1 cellular context compared by ENCODE assay signal in the genomic region with DNA sequence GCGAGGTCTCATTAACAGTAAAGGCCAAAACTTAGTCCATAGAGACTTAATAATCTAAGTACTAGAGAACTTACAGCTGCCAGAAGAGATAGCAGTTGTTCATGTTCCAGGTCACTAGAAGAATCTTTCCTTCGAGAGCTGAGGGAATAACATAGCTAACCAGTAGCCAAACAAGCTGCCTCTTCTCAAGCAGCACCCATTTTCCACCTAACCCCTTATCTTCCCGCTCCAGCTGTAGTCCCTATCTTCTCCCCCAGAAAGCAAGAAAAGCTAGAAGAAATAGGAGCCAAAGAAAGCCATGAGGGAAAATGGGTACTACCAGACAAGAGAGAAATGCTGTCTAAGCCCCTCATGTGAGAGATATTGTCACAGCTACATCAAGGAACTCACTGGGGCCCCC.
TF ChIP-seq lines count a peak whose summit lies in the region.

No MANE protein-coding gene starts in this region.

TF ChIP-seq in K562, 482 proteins besides CTCF, POLR2A, EP300 and RAD21 (continued from another document and continues in another):
- TF ChIP-seq, protein P1, sequence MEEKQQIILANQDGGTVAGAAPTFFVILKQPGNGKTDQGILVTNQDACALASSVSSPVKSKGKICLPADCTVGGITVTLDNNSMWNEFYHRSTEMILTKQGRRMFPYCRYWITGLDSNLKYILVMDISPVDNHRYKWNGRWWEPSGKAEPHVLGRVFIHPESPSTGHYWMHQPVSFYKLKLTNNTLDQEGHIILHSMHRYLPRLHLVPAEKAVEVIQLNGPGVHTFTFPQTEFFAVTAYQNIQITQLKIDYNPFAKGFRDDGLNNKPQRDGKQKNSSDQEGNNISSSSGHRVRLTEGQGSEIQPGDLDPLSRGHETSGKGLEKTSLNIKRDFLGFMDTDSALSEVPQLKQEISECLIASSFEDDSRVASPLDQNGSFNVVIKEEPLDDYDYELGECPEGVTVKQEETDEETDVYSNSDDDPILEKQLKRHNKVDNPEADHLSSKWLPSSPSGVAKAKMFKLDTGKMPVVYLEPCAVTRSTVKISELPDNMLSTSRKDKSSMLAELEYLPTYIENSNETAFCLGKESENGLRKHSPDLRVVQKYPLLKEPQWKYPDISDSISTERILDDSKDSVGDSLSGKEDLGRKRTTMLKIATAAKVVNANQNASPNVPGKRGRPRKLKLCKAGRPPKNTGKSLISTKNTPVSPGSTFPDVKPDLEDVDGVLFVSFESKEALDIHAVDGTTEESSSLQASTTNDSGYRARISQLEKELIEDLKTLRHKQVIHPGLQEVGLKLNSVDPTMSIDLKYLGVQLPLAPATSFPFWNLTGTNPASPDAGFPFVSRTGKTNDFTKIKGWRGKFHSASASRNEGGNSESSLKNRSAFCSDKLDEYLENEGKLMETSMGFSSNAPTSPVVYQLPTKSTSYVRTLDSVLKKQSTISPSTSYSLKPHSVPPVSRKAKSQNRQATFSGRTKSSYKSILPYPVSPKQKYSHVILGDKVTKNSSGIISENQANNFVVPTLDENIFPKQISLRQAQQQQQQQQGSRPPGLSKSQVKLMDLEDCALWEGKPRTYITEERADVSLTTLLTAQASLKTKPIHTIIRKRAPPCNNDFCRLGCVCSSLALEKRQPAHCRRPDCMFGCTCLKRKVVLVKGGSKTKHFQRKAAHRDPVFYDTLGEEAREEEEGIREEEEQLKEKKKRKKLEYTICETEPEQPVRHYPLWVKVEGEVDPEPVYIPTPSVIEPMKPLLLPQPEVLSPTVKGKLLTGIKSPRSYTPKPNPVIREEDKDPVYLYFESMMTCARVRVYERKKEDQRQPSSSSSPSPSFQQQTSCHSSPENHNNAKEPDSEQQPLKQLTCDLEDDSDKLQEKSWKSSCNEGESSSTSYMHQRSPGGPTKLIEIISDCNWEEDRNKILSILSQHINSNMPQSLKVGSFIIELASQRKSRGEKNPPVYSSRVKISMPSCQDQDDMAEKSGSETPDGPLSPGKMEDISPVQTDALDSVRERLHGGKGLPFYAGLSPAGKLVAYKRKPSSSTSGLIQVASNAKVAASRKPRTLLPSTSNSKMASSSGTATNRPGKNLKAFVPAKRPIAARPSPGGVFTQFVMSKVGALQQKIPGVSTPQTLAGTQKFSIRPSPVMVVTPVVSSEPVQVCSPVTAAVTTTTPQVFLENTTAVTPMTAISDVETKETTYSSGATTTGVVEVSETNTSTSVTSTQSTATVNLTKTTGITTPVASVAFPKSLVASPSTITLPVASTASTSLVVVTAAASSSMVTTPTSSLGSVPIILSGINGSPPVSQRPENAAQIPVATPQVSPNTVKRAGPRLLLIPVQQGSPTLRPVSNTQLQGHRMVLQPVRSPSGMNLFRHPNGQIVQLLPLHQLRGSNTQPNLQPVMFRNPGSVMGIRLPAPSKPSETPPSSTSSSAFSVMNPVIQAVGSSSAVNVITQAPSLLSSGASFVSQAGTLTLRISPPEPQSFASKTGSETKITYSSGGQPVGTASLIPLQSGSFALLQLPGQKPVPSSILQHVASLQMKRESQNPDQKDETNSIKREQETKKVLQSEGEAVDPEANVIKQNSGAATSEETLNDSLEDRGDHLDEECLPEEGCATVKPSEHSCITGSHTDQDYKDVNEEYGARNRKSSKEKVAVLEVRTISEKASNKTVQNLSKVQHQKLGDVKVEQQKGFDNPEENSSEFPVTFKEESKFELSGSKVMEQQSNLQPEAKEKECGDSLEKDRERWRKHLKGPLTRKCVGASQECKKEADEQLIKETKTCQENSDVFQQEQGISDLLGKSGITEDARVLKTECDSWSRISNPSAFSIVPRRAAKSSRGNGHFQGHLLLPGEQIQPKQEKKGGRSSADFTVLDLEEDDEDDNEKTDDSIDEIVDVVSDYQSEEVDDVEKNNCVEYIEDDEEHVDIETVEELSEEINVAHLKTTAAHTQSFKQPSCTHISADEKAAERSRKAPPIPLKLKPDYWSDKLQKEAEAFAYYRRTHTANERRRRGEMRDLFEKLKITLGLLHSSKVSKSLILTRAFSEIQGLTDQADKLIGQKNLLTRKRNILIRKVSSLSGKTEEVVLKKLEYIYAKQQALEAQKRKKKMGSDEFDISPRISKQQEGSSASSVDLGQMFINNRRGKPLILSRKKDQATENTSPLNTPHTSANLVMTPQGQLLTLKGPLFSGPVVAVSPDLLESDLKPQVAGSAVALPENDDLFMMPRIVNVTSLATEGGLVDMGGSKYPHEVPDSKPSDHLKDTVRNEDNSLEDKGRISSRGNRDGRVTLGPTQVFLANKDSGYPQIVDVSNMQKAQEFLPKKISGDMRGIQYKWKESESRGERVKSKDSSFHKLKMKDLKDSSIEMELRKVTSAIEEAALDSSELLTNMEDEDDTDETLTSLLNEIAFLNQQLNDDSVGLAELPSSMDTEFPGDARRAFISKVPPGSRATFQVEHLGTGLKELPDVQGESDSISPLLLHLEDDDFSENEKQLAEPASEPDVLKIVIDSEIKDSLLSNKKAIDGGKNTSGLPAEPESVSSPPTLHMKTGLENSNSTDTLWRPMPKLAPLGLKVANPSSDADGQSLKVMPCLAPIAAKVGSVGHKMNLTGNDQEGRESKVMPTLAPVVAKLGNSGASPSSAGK (IDR thresholded peaks at IDR 0.05) = no peak
- TF ChIP-seq, protein P2, sequence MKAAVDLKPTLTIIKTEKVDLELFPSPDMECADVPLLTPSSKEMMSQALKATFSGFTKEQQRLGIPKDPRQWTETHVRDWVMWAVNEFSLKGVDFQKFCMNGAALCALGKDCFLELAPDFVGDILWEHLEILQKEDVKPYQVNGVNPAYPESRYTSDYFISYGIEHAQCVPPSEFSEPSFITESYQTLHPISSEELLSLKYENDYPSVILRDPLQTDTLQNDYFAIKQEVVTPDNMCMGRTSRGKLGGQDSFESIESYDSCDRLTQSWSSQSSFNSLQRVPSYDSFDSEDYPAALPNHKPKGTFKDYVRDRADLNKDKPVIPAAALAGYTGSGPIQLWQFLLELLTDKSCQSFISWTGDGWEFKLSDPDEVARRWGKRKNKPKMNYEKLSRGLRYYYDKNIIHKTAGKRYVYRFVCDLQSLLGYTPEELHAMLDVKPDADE (conservative IDR thresholded peaks at IDR 0.05; ENCODE audit: control insufficient read depth, low read depth, low read length) = no peak
- TF ChIP-seq SLC30A9 (CRISPR knock-in tag; IDR thresholded peaks at IDR 0.05) (no peak), ZNF24 (IDR thresholded peaks at IDR 0.05) (no peak), ZEB2 (IDR thresholded peaks at IDR 0.05) (no peak), HDAC3 (IDR thresholded peaks at IDR 0.05; ENCODE audit: borderline replicate concordance, partially characterized antibody) (no peak), IFI16 (CRISPR knock-in tag; IDR thresholded peaks at IDR 0.05) (no peak), NFYB (IDR thresholded peaks at IDR 0.05; ENCODE audit: extremely low read depth, insufficient read length) (no peak), CCNT2 (IDR thresholded peaks at IDR 0.05; ENCODE audit: borderline replicate concordance, extremely low read depth, insufficient read length, low read depth, low read length) (peak; percentile 34), MTA1 (IDR thresholded peaks at IDR 0.05; ENCODE audit: borderline replicate concordance) (no peak), ETV1 (tag; conservative IDR thresholded peaks at IDR 0.05; ENCODE audit: low read depth) (no peak), POLR2AphosphoS5 (IDR thresholded peaks at IDR 0.05; ENCODE audit: control insufficient read depth, insufficient read depth, low read depth, low read length) (0 out of 2 replicates have a peak, but pooled peaks have one; percentile 38), ZNF121 (CRISPR knock-in tag; conservative IDR thresholded peaks at IDR 0.05) (no peak), SP1 (CRISPR knock-in tag; IDR thresholded peaks at IDR 0.05) (no peak), STAT5A (IDR thresholded peaks at IDR 0.05; ENCODE audit: borderline replicate concordance, low read length) (0 out of 2 replicates have a peak, but pooled peaks have one; percentile 13), ZNF184 (CRISPR knock-in tag; IDR thresholded peaks at IDR 0.05) (no peak), SOX6 (IDR thresholded peaks at IDR 0.05) (peak; percentile 52), ZFP36 (IDR thresholded peaks at IDR 0.05; ENCODE audit: low read depth, low read length, partially characterized antibody) (no peak), GATAD2A (IDR thresholded peaks at IDR 0.05) (no peak), SMAD2 (IDR thresholded peaks at IDR 0.05; ENCODE audit: low read depth, low read length) (no peak), ZBTB8A (IDR thresholded peaks at IDR 0.05; ENCODE audit: partially characterized antibody) (no peak), GTF2F1 (IDR thresholded peaks at IDR 0.05; ENCODE audit: low read depth, low read length) (no peak), ADNP (tag; IDR thresholded peaks at IDR 0.05) (no peak; the same call in 1 of the 2 replicates)
- TF ChIP-seq, protein P3, sequence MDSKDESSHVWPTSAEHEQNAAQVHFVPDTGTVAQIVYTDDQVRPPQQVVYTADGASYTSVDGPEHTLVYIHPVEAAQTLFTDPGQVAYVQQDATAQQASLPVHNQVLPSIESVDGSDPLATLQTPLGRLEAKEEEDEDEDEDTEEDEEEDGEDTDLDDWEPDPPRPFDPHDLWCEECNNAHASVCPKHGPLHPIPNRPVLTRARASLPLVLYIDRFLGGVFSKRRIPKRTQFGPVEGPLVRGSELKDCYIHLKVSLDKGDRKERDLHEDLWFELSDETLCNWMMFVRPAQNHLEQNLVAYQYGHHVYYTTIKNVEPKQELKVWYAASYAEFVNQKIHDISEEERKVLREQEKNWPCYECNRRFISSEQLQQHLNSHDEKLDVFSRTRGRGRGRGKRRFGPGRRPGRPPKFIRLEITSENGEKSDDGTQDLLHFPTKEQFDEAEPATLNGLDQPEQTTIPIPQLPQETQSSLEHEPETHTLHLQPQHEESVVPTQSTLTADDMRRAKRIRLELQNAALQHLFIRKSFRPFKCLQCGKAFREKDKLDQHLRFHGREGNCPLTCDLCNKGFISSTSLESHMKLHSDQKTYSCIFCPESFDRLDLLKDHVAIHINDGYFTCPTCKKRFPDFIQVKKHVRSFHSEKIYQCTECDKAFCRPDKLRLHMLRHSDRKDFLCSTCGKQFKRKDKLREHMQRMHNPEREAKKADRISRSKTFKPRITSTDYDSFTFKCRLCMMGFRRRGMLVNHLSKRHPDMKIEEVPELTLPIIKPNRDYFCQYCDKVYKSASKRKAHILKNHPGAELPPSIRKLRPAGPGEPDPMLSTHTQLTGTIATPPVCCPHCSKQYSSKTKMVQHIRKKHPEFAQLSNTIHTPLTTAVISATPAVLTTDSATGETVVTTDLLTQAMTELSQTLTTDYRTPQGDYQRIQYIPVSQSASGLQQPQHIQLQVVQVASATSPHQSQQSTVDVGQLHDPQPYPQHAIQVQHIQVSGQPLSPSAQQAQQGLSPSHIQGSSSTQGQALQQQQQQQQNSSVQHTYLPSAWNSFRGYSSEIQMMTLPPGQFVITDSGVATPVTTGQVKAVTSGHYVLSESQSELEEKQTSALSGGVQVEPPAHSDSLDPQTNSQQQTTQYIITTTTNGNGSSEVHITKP (IDR thresholded peaks at IDR 0.05; ENCODE audit: partially characterized antibody) = no peak
- TF ChIP-seq, protein P4, sequence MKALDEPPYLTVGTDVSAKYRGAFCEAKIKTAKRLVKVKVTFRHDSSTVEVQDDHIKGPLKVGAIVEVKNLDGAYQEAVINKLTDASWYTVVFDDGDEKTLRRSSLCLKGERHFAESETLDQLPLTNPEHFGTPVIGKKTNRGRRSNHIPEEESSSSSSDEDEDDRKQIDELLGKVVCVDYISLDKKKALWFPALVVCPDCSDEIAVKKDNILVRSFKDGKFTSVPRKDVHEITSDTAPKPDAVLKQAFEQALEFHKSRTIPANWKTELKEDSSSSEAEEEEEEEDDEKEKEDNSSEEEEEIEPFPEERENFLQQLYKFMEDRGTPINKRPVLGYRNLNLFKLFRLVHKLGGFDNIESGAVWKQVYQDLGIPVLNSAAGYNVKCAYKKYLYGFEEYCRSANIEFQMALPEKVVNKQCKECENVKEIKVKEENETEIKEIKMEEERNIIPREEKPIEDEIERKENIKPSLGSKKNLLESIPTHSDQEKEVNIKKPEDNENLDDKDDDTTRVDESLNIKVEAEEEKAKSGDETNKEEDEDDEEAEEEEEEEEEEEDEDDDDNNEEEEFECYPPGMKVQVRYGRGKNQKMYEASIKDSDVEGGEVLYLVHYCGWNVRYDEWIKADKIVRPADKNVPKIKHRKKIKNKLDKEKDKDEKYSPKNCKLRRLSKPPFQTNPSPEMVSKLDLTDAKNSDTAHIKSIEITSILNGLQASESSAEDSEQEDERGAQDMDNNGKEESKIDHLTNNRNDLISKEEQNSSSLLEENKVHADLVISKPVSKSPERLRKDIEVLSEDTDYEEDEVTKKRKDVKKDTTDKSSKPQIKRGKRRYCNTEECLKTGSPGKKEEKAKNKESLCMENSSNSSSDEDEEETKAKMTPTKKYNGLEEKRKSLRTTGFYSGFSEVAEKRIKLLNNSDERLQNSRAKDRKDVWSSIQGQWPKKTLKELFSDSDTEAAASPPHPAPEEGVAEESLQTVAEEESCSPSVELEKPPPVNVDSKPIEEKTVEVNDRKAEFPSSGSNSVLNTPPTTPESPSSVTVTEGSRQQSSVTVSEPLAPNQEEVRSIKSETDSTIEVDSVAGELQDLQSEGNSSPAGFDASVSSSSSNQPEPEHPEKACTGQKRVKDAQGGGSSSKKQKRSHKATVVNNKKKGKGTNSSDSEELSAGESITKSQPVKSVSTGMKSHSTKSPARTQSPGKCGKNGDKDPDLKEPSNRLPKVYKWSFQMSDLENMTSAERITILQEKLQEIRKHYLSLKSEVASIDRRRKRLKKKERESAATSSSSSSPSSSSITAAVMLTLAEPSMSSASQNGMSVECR (CRISPR knock-in tag; IDR thresholded peaks at IDR 0.05) = no peak
- TF ChIP-seq, protein P5, sequence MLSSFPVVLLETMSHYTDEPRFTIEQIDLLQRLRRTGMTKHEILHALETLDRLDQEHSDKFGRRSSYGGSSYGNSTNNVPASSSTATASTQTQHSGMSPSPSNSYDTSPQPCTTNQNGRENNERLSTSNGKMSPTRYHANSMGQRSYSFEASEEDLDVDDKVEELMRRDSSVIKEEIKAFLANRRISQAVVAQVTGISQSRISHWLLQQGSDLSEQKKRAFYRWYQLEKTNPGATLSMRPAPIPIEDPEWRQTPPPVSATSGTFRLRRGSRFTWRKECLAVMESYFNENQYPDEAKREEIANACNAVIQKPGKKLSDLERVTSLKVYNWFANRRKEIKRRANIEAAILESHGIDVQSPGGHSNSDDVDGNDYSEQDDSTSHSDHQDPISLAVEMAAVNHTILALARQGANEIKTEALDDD (IDR thresholded peaks at IDR 0.05) = peak; percentile 97
